ENCODE assay signal across 9 cellular contexts in genomic region chr11:62705880-62706831, GRCh38. TPM values are rescaled to one million over a fixed set of nuclear protein-coding genes. Genes with fewer than 3 reads are reported as not detected.
A peak's percentile ranks its signal among the peaks of the same experiment; 100 is the strongest.
DNase-seq lines count a peak whose midpoint lies in the region; ATAC-seq, FAIRE-seq and TF ChIP-seq lines count a peak whose summit lies in the region.
"Had no signal": no experiment of that assay in that cellular context is flagged by ENCODE, and none has a peak within 500 bp of the region (broad histone marks: within the 10 kb centered on the region; RNA-seq: fewer than 3 reads in every experiment).

No MANE protein-coding gene starts in this region.

- H3K79me1 ChIP-seq in H1 (ENCODE audit: low read depth, low read length): no peaks in the 10 kb centered on the region; the same call in 1 of the 2 replicates

- CTCF ChIA-PET in CD4-positive, alpha-beta T cell (lab: Charles Lee): interaction anchor here (0.6 to 1.7 kb wide), 6 partner anchors 11 to 281 kb away, joined by 3 to 6 read pairs (median 4); no protein-coding TSS in a partner anchor
- CTCF ChIA-PET in H1 (lab: Charles Lee; ENCODE audit: partially characterized antibody): interaction anchor here (0.5 to 3.8 kb wide), 11 partner anchors 12 to 363 kb away, joined by 3 to 21 read pairs (median 3); partner anchors contain the start of genes LRRN4CL, ROM1, TAF6L and UBXN1

- H4K20me1 ChIP-seq in H1 (replicated peaks in 1 of 2; ENCODE audit: control insufficient read depth in 1 of 2, insufficient read depth in 2 of 2, low read length in 2 of 2): no peaks in the 10 kb centered on the region

- H3K9ac ChIP-seq in HUES6 (ENCODE audit: low read length) (peak overlapping the region; percentile 83), H1 (replicated peaks in 1 of 4; ENCODE audit: extremely low read depth in 1 of 4, low read depth in 3 of 4, low read length in 3 of 4) (peak overlapping the region; percentile 67 to 88 (median 74))

- WGBS in H1 (ENCODE audit: extremely low coverage in 1 of 2, insufficient coverage in 1 of 2, insufficient read length in 1 of 2, insufficient replicate concordance in 2 of 2, low coverage in 1 of 2, low lambda C conversion rate in 2 of 2, missing lambda C conversion rate in 1 of 2), 2 experiments: 1% methylated on average over 58 of the region's 73 CpGs; no CpG with 5 or more reads in 1 of the 2 experiments

- H3K18ac ChIP-seq in H1 (ENCODE audit: extremely low read depth, low read length): peak overlapping the region; percentile 78

- H2BK15ac ChIP-seq in H1 (ENCODE audit: low read length): 0 out of 2 replicates have a peak overlapping the region, but pooled peaks have one; percentile 81

- H3K4me2 ChIP-seq in H1 (ENCODE audit: insufficient read depth in 1 of 2, low read depth in 2 of 2, low read length in 2 of 2): peak overlapping the region; percentile 99

- intact Hi-C loops in CD4-positive, alpha-beta T cell (cut with DNase I, micrococcal nuclease): loop anchor here (1.0 to 5.0 kb wide), 4 partner anchors 34 to 151 kb away; partner anchors contain the start of genes LBHD1 (in 2 of the 2), TUT1 (in 2 of the 2) and UQCC3 (in 2 of the 2)

- DNase-seq in CD4-positive, alpha-beta T cell: peak; percentile 90 to 97 (median 94)
- DNase-seq in GM20000 (ENCODE audit: low spot score) (peak; percentile 95), NOMO-1 treated with dmso at 0.1 percent for 144 hours (lab: John Stamatoyannopoulos, UW; ENCODE audit: unreplicated experiment) (peak; percentile 79), H1 (ENCODE audit: low read depth in 1 of 2, low spot score in 2 of 2) (peak; percentile 82 to 95), mesenteric fat pad (ENCODE audit: low spot score) (peak; percentile 99)
- DNase-seq in activated CD8-positive, alpha-beta memory T cell treated with anti-CD3 and anti-CD28 coated beads, Interleukin-2, amount 50 U/mL, for 1 hour (ENCODE audit: extremely low read depth): peak; percentile 87
- peak; percentile 93 for DNase-seq in stimulated activated CD8-positive, alpha-beta memory T cell treated with anti-CD3 and anti-CD28 coated beads, Interleukin-12 subunit alpha, Interleukin-12 subunit beta, amount 100 ng/mL, for 24 hours (ENCODE audit: extremely low read depth)

- POLR2A ChIA-PET in CD4-positive, alpha-beta T cell (lab: Charles Lee): interaction anchor here (0.7 to 9.9 kb wide), 22 partner anchors 9 to 176 kb away, joined by 3 to 165 read pairs (median 5); partner anchors contain the start of genes C11orf98, CSKMT, EEF1G and HNRNPUL2
- POLR2A ChIA-PET in H1 (lab: Charles Lee; ENCODE audit: partially characterized antibody): interaction anchor here (0.8 to 61.4 kb wide), 34 partner anchors 8 to 184 kb away, joined by 3 to 2041 read pairs (median 8); partner anchors contain the start of genes C11orf98, CSKMT, EEF1G and EML3

- no peak overlapping the region for H4K5ac ChIP-seq in H1 (ENCODE audit: insufficient read length, low read depth, low read length)

- H3K79me2 ChIP-seq in H1 (ENCODE audit: control insufficient read depth in 1 of 2, insufficient read depth in 2 of 2, low read length in 2 of 2): peaks cover 0 to 7% of the 10 kb centered on the region in 2 experiments; a peak in 1 of 4 replicates

- no peak overlapping the region for H3K56ac ChIP-seq in H1 (replicated peaks; ENCODE audit: insufficient read length, low read depth, low read length)

- no peaks in the 10 kb centered on the region for H3K27me3 ChIP-seq in CD4-positive, alpha-beta T cell (ENCODE audit: control insufficient read depth, insufficient read depth, low read length)
- H3K27me3 ChIP-seq in HUES6 (ENCODE audit: control insufficient read depth, insufficient read depth, low read length) (no peaks in the 10 kb centered on the region), H1 (replicated peaks in 1 of 4; ENCODE audit: control insufficient read depth in 3 of 4, extremely low read depth in 1 of 4, insufficient read depth in 3 of 4, low read length in 3 of 4) (no peaks in the 10 kb centered on the region)

- H3K27me3 Mint-ChIP-seq in CD4-positive, alpha-beta T cell: no peaks in the 10 kb centered on the region

- no peak for TF ChIP-seq RAD21 in H1 (IDR thresholded peaks at IDR 0.05 in 1 of 2, conservative IDR thresholded peaks at IDR 0.05 in 1 of 2; ENCODE audit: low read depth in 2 of 2, low read length in 2 of 2)

- H4K91ac ChIP-seq in H1 (replicated peaks; ENCODE audit: insufficient read length, low read length): peak overlapping the region; percentile 67

- TF ChIP-seq CTCF in CD4-positive, alpha-beta T cell (IDR thresholded peaks at IDR 0.05): no peak
- TF ChIP-seq CTCF in GM20000 (IDR thresholded peaks at IDR 0.05; ENCODE audit: extremely low read depth, missing control alignments): no peak
- TF ChIP-seq CTCF in H1 (IDR thresholded peaks at IDR 0.05; ENCODE audit: control extremely low read depth in 1 of 3, insufficient read depth in 1 of 3, low read depth in 1 of 3, low read length in 3 of 3): no peak

- H3K9me3 ChIP-seq in CD4-positive, alpha-beta T cell (ENCODE audit: control insufficient read depth, low read length): no peaks in the 10 kb centered on the region
- H3K9me3 ChIP-seq in HUES6 (ENCODE audit: control insufficient read depth, insufficient read depth, low read depth, low read length): no peaks in the 10 kb centered on the region
- H3K9me3 ChIP-seq in H1 (ENCODE audit: insufficient read depth in 2 of 2, low read depth in 1 of 2, low read length in 1 of 2): no peaks in the 10 kb centered on the region

- peak overlapping the region; percentile 65 for H3K27ac ChIP-seq in CD4-positive, alpha-beta T cell (ENCODE audit: low read depth, low read length)
- H3K27ac ChIP-seq in HUES6 (ENCODE audit: low read depth, low read length) (peak overlapping the region; percentile 62), H1 (ENCODE audit: low read depth, low read length) (peak overlapping the region; percentile 65)

- peak overlapping the region; percentile 86 for H3K4me3 Mint-ChIP-seq in CD4-positive, alpha-beta T cell

- TF ChIP-seq EP300 in H1 (IDR thresholded peaks at IDR 0.05; ENCODE audit: borderline replicate concordance in 1 of 2, low read depth in 2 of 2, low read length in 2 of 2): no peak

- H3K36me3 ChIP-seq in HUES6 (ENCODE audit: control insufficient read depth, insufficient read depth, low read length) (peaks cover 27% of the 10 kb centered on the region), H1 (ENCODE audit: control insufficient read depth in 2 of 4, insufficient read depth in 4 of 4, low read length in 3 of 4) (peaks cover 2 to 15% (median 5%) of the 10 kb centered on the region in 4 experiments; a peak in 6 of 8 replicates)

- H3K23ac ChIP-seq in H1 (ENCODE audit: insufficient read length): no peak overlapping the region

- peaks cover 35% of the 10 kb centered on the region for H3K36me3 Mint-ChIP-seq in CD4-positive, alpha-beta T cell (ENCODE audit: low read depth)

- H2BK120ac ChIP-seq in H1 (replicated peaks; ENCODE audit: low read depth, low read length): no peak overlapping the region

- no peak overlapping the region; the same call in 1 of the 2 replicates for H2AK5ac ChIP-seq in H1 (ENCODE audit: low read depth, low read length)

- H3K4me3 ChIP-seq in HUES6 (ENCODE audit: low read depth, low read length) (peak overlapping the region; percentile 88), H1 (ENCODE audit: extremely low read depth in 1 of 4, insufficient read depth in 2 of 4, low read depth in 3 of 4, low read length in 4 of 4) (peak overlapping the region; percentile 64 to 83 (median 82))

- H3K4me1 Mint-ChIP-seq in CD4-positive, alpha-beta T cell (ENCODE audit: low read depth): peaks cover 42% of the 10 kb centered on the region

- peak overlapping the region; percentile 86 for H2BK5ac ChIP-seq in H1 (ENCODE audit: low read depth, low read length)

- H3K27ac Mint-ChIP-seq in CD4-positive, alpha-beta T cell: peak overlapping the region; percentile 92

- H3K4me1 ChIP-seq in HUES6 (ENCODE audit: control insufficient read depth, insufficient read depth, low read length) (peaks cover 22% of the 10 kb centered on the region), H1 (replicated peaks in 1 of 4; ENCODE audit: control insufficient read depth in 3 of 4, insufficient read depth in 4 of 4, low read length in 3 of 4) (peaks cover 7 to 34% (median 20%) of the 10 kb centered on the region in 4 experiments)

- H3K9me3 Mint-ChIP-seq in CD4-positive, alpha-beta T cell: no peaks in the 10 kb centered on the region

- H2BK20ac ChIP-seq in H1 (ENCODE audit: low read length): no peak overlapping the region

- peak overlapping the region; percentile 77; the same call in 1 of the 2 replicates for H2BK12ac ChIP-seq in H1 (ENCODE audit: low read depth, low read length)

- peak overlapping the region; percentile 75 for H3K4ac ChIP-seq in H1 (replicated peaks; ENCODE audit: insufficient read length, low read depth, low read length)

- no peak for FAIRE-seq in H1 (lab: Jason Lieb, UNC)
- FAIRE-seq: colon had no signal

- ATAC-seq in CD4-positive, alpha-beta T cell (ENCODE audit: poor library complexity): peak; percentile 62

- peaks cover 22% of the 10 kb centered on the region for H3K23me2 ChIP-seq in H1 (ENCODE audit: low read depth, low read length)

- peak in 1 of 2 experiments; percentile 62; a peak in 2 of 3 replicates for TF ChIP-seq POLR2A in H1 (IDR thresholded peaks at IDR 0.05; ENCODE audit: control extremely low read depth in 1 of 2, low read depth in 2 of 2, low read length in 2 of 2)

- H3K14ac ChIP-seq in H1 (ENCODE audit: insufficient read length): no peak overlapping the region

- H4K8ac ChIP-seq in H1 (ENCODE audit: extremely low read depth, insufficient read depth, low read length): peak overlapping the region; percentile 7; the same call in 1 of the 2 replicates

- peak overlapping the region; percentile 4; the same call in 1 of the 2 replicates for H2AFZ ChIP-seq in H1 (ENCODE audit: low read length)

RNA-seq across cellular contexts. Expression of gene BSCL2, which starts 1.1 kb away (rescaled TPM):
- total RNA-seq in CD4-positive, alpha-beta T cell: 10 to 100 TPM; 17.1 to 20.0 TPM
- total RNA-seq in H1 (2021; fragmentation: NEBNext Ultra II Directional; extraction: Animal tissue kit (Norgen Biotek cat#: 25700)): 59.5 and 73.7 TPM in 2 replicates
- 264 and 286 TPM in 2 replicates for polyA plus RNA-seq in H1 (2011; rRNA removed)
- polyA plus RNA-seq in H1 (2011; cell fraction: cytosol; rRNA removed): 123 TPM
- polyA plus RNA-seq in H1 (2011; cell fraction: nucleus; rRNA removed): 173 TPM
- 70.0 to 120 TPM (median 108 TPM) in 4 replicates for polyA plus RNA-seq in H1 (2012, experiment 1 of 2)
- 184 TPM for polyA plus RNA-seq in H1 (2012, experiment 2 of 2)
- polyA plus RNA-seq in H1 (2013, experiment 1 of 2): 89.2 TPM
- polyA plus RNA-seq in H1 (2013, experiment 2 of 2): 99.4 TPM
- 159 and 168 TPM in 2 replicates for polyA minus RNA-seq in H1 (2011; rRNA and poly(A)+ RNA removed)
- polyA minus RNA-seq in H1 (2011; cell fraction: cytosol; rRNA and poly(A)+ RNA removed): 39.3 TPM
- 59.6 TPM for polyA minus RNA-seq in H1 (2011; cell fraction: nucleus; rRNA and poly(A)+ RNA removed)
- 41.9 TPM for total RNA-seq in mesenteric fat pad

RNA-seq across cellular contexts. Expression of gene GNG3, which starts 1.3 kb away (rescaled TPM):
- not detected for total RNA-seq in CD4-positive, alpha-beta T cell
- total RNA-seq in H1 (2021; fragmentation: NEBNext Ultra II Directional; extraction: Animal tissue kit (Norgen Biotek cat#: 25700)): 4.9 and 6.4 TPM in 2 replicates
- 10.9 and 12.1 TPM in 2 replicates for polyA plus RNA-seq in H1 (2011; rRNA removed)
- 6.2 TPM for polyA plus RNA-seq in H1 (2011; cell fraction: cytosol; rRNA removed)
- 6.7 TPM for polyA plus RNA-seq in H1 (2011; cell fraction: nucleus; rRNA removed)
- polyA plus RNA-seq in H1 (2012, experiment 1 of 2): 8.8 to 11.0 TPM (median 9.4 TPM) in 4 replicates
- 18.5 TPM for polyA plus RNA-seq in H1 (2012, experiment 2 of 2)
- 3.3 TPM for polyA plus RNA-seq in H1 (2013, experiment 1 of 2)
- 4.1 TPM for polyA plus RNA-seq in H1 (2013, experiment 2 of 2)
- 5.5 and 7.9 TPM in 2 replicates for polyA minus RNA-seq in H1 (2011; rRNA and poly(A)+ RNA removed)
- 4.6 TPM for polyA minus RNA-seq in H1 (2011; cell fraction: cytosol; rRNA and poly(A)+ RNA removed)
- 1.8 TPM for polyA minus RNA-seq in H1 (2011; cell fraction: nucleus; rRNA and poly(A)+ RNA removed)
- not detected for total RNA-seq in mesenteric fat pad

RNA-seq across cellular contexts. Expression of gene LRRN4CL, which starts 16.8 kb away (rescaled TPM):
- not detected for total RNA-seq in CD4-positive, alpha-beta T cell
- 0.26 TPM in 1 of 2 replicates, not detected in the other for total RNA-seq in H1 (2021; fragmentation: NEBNext Ultra II Directional; extraction: Animal tissue kit (Norgen Biotek cat#: 25700))
- 0.03 and 0.05 TPM in 2 replicates for polyA plus RNA-seq in H1 (2011; rRNA removed)
- polyA plus RNA-seq in H1 (2011; cell fraction: cytosol; rRNA removed): 0.05 TPM
- 0.26 TPM for polyA plus RNA-seq in H1 (2011; cell fraction: nucleus; rRNA removed)
- 0.07 TPM in 2 of 4 replicates, not detected in the others for polyA plus RNA-seq in H1 (2012, experiment 1 of 2)
- 0.05 TPM for polyA plus RNA-seq in H1 (2012, experiment 2 of 2)
- 0.14 TPM for polyA plus RNA-seq in H1 (2013, experiment 1 of 2)
- polyA plus RNA-seq in H1 (2013, experiment 2 of 2): 0.13 TPM
- 0.15 and 0.16 TPM in 2 replicates for polyA minus RNA-seq in H1 (2011; rRNA and poly(A)+ RNA removed)
- polyA minus RNA-seq in H1 (2011; cell fraction: cytosol; rRNA and poly(A)+ RNA removed): not detected
- polyA minus RNA-seq in H1 (2011; cell fraction: nucleus; rRNA and poly(A)+ RNA removed): 1.00 TPM
- total RNA-seq in mesenteric fat pad: 88.9 TPM

RNA-seq across cellular contexts. Expression of gene HNRNPUL2, which starts 21.1 kb away (rescaled TPM):
- total RNA-seq in CD4-positive, alpha-beta T cell: 10 to 100 TPM; 35.2 to 37.6 TPM
- 44.3 and 46.4 TPM in 2 replicates for total RNA-seq in H1 (2021; fragmentation: NEBNext Ultra II Directional; extraction: Animal tissue kit (Norgen Biotek cat#: 25700))
- 12.7 and 14.9 TPM in 2 replicates for polyA plus RNA-seq in H1 (2011; rRNA removed)
- polyA plus RNA-seq in H1 (2011; cell fraction: cytosol; rRNA removed): 19.3 TPM
- 11.2 TPM for polyA plus RNA-seq in H1 (2011; cell fraction: nucleus; rRNA removed)
- polyA plus RNA-seq in H1 (2012, experiment 1 of 2): 43.1 to 48.6 TPM (median 46.3 TPM) in 4 replicates
- 10.2 TPM for polyA plus RNA-seq in H1 (2012, experiment 2 of 2)
- polyA plus RNA-seq in H1 (2013, experiment 1 of 2): 26.9 TPM
- 26.0 TPM for polyA plus RNA-seq in H1 (2013, experiment 2 of 2)
- 14.5 and 15.9 TPM in 2 replicates for polyA minus RNA-seq in H1 (2011; rRNA and poly(A)+ RNA removed)
- 17.6 TPM for polyA minus RNA-seq in H1 (2011; cell fraction: cytosol; rRNA and poly(A)+ RNA removed)
- polyA minus RNA-seq in H1 (2011; cell fraction: nucleus; rRNA and poly(A)+ RNA removed): 17.6 TPM
- total RNA-seq in mesenteric fat pad: 37.7 TPM

RNA-seq across cellular contexts. Expression of gene TTC9C, which starts 22.1 kb away (rescaled TPM):
- 1 to 10 TPM; 5.2 to 7.0 TPM for total RNA-seq in CD4-positive, alpha-beta T cell
- total RNA-seq in H1 (2021; fragmentation: NEBNext Ultra II Directional; extraction: Animal tissue kit (Norgen Biotek cat#: 25700)): 34.1 and 34.5 TPM in 2 replicates
- polyA plus RNA-seq in H1 (2011; rRNA removed): 25.4 and 28.1 TPM in 2 replicates
- 39.2 TPM for polyA plus RNA-seq in H1 (2011; cell fraction: cytosol; rRNA removed)
- polyA plus RNA-seq in H1 (2011; cell fraction: nucleus; rRNA removed): 26.6 TPM
- 40.6 to 47.5 TPM (median 42.9 TPM) in 4 replicates for polyA plus RNA-seq in H1 (2012, experiment 1 of 2)
- 37.9 TPM for polyA plus RNA-seq in H1 (2012, experiment 2 of 2)
- 46.7 TPM for polyA plus RNA-seq in H1 (2013, experiment 1 of 2)
- 51.5 TPM for polyA plus RNA-seq in H1 (2013, experiment 2 of 2)
- polyA minus RNA-seq in H1 (2011; rRNA and poly(A)+ RNA removed): 21.1 and 23.8 TPM in 2 replicates
- polyA minus RNA-seq in H1 (2011; cell fraction: cytosol; rRNA and poly(A)+ RNA removed): 9.5 TPM
- polyA minus RNA-seq in H1 (2011; cell fraction: nucleus; rRNA and poly(A)+ RNA removed): 16.9 TPM
- total RNA-seq in mesenteric fat pad: 23.0 TPM

Comparison
In these comparisons a context has a peak if more than half of its experiments do, and no peak if none do; other contexts are left out.
1. Peak in every context shown above with its lines: DNase-seq, ATAC-seq, H3K4me3 ChIP-seq and H3K27ac ChIP-seq.
2. RNA of gene LRRN4CL, which starts 16.8 kb away (total RNA-seq): 88.9 TPM in mesenteric fat pad (single experiment); 0.26 TPM in H1 and not detected in CD4-positive, alpha-beta T cell; every median in the first group is over 10 times any median in the second.